34 cellular contexts compared by ENCODE assay signal in genomic region chr14:35779368-35779767, GRCh38.
"Had no signal": no experiment of that assay in that cellular context is flagged by ENCODE, and none has a peak within 500 bp of the region (broad histone marks: within the 10 kb centered on the region; RNA-seq: fewer than 3 reads in every experiment).

No MANE protein-coding gene starts in this region.

- DNase-seq: Karpas-422, Kasumi-1, MG63, MM.1S, MV-4-11, NCI-H1048, NCI-H1092, NCI-H1092 treated with DMSO at 0.1 percent for 48 hours, NCI-H1105, NCI-H1105 treated with DMSO at 0.1 percent for 48 hours, NCI-H1417, NCI-H1417 treated with DMSO at 0.1 percent for 48 hours, NCI-H1436, NCI-H1436 treated with DMSO at 0.1 percent for 48 hours, NCI-H146, NCI-H1694, NCI-H1694 treated with DMSO at 0.1 percent for 48 hours, NCI-H187, NCI-H187 treated with DMSO at 0.1 percent for 48 hours, NCI-H1930, NCI-H2029, NCI-H2029 treated with DMSO at 0.1 percent for 48 hours, NCI-H2081, NCI-H2081 treated with DMSO at 0.1 percent for 48 hours, NCI-H2107, NCI-H2171, NCI-H2171 treated with DMSO at 0.1 percent for 48 hours, NCI-H2227 treated with DMSO at 0.1 percent for 48 hours, NCI-H226, NCI-H345, NCI-H446, NCI-H446 treated with DMSO at 0.1 percent for 48 hours, NCI-H510A, NCI-H510A treated with DMSO at 0.1 percent for 48 hours had no signal
